In the genomic region with DNA sequence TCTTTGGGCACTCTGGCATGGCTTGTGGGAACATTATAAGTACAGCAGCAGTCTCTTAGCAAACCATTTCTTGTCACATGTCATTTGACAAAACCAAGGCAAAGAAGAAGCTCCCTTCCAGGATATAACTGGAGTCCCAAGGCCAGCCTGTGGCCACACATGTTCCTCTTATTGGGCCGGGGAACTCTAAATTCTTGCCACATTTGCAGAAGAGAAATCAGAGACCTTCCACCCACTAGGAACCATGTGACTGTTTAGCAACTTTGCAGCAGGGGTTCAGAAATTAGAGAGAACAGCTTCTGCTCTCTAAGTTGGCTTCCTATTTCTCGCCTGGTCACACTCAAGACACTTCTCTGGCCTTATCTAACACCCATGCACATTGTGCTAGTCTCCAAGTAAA, we compare ENCODE assay signal across 12 cellular contexts. TPM values are rescaled to one million over a fixed set of nuclear protein-coding genes. Genes with fewer than 3 reads are reported as not detected.
DNase-seq lines count a peak whose midpoint lies in the region; ATAC-seq and TF ChIP-seq lines count a peak whose summit lies in the region.
"Had no signal": no experiment of that assay in that cellular context is flagged by ENCODE, and none has a peak within 500 bp of the region (broad histone marks: within the 10 kb centered on the region; RNA-seq: fewer than 3 reads in every experiment).

No MANE protein-coding gene starts in this region.

- H3K27me3 Mint-ChIP-seq in immature natural killer cell (ENCODE audit: low read depth in 3 of 3) = peaks cover 2 to 4% (median 3%) of the 10 kb centered on the region in 3 donors

- no peaks in the 10 kb centered on the region for H3K4me1 Mint-ChIP-seq in immature natural killer cell
- H3K4me1 Mint-ChIP-seq: neural crest cell had no signal

- no peak overlapping the region for H3K4me3 Mint-ChIP-seq in immature natural killer cell
- H3K4me3 Mint-ChIP-seq: neural crest cell had no signal

- DNase-seq in KBM-7 (peak; percentile 89), left cardiac atrium (no peak), substantia nigra (lab: John Stamatoyannopoulos, UW) (peak in 25 of 49 donors; percentile 1 to 66 (median 18)), immature natural killer cell (no peak), DMS 273 treated with DMSO at 0.1 percent for 48 hours (lab: John Stamatoyannopoulos, UW) (no peak), GOT3 (lab: John Stamatoyannopoulos, UW) (no peak)
- DNase-seq: EL, T-helper 1 cell had no signal

- H3K36me3 Mint-ChIP-seq in immature natural killer cell = no peaks in the 10 kb centered on the region

- in situ Hi-C loops in KBM-7 (cut with MboI; ENCODE audit: low pct_unique_long_range_greater_than_20kb, low sequenced_read_pairs) = no loop called here

- TF ChIP-seq POLR2A in GM18505 (IDR thresholded peaks at IDR 0.05; ENCODE audit: borderline replicate concordance, extremely low read depth, insufficient read depth, insufficient read length) = no peak

- intact Hi-C loops in left cardiac atrium (cut with DNase I) = loop anchor here in 1 of 2 donors (10.0 kb wide), 1 partner anchor 358 kb away; no protein-coding TSS in a partner anchor

- no peak overlapping the region for H3K27ac Mint-ChIP-seq in immature natural killer cell

- ATAC-seq in GM21529 (IDR thresholded peaks at IDR 0.05; ENCODE audit: unreplicated experiment) (peak; percentile 83), left cardiac atrium (peak; percentile 75 to 86), GM18505 (IDR thresholded peaks at IDR 0.05; ENCODE audit: unreplicated experiment) (no peak)

- H3K27ac ChIP-seq in substantia nigra (ENCODE audit: low read depth, low read length, poor library complexity, severe bottlenecking) = no peak overlapping the region

- H3K9me3 Mint-ChIP-seq in immature natural killer cell = peaks cover 0 to 4% (median 0%) of the 10 kb centered on the region in 6 donors

RNA-seq across cellular contexts. Expression of a gene that starts 20.4 kb away (rescaled TPM):
- total RNA-seq in left cardiac atrium = not detected
- polyA plus RNA-seq in immature natural killer cell = not detected
- total RNA-seq: fibroblast of villous mesenchyme, neural crest cell had no signal

RNA-seq across cellular contexts. Expression of a gene that starts 26.0 kb away (rescaled TPM):
- total RNA-seq in left cardiac atrium = not detected
- polyA plus RNA-seq in immature natural killer cell = not detected
- total RNA-seq: fibroblast of villous mesenchyme, neural crest cell had no signal

RNA-seq across cellular contexts. Expression of a gene that starts 37.6 kb away (rescaled TPM):
- under 1 TPM; 0.32 to 0.55 TPM for total RNA-seq in left cardiac atrium
- polyA plus RNA-seq in immature natural killer cell = 1 to 10 TPM in 1 of 3 donors, under 1 TPM in 1, not detected in 1; 0.26 to 2.2 TPM
- total RNA-seq: fibroblast of villous mesenchyme had no signal

Comparison
In these comparisons a context has a peak if more than half of its experiments do, and no peak if none do; other contexts are left out.
1. DNase-seq: peak in KBM-7 (single experiment) and substantia nigra (25 of 49); none in left cardiac atrium (single experiment), immature natural killer cell (0 of 3), DMS 273 treated with DMSO at 0.1 percent for 48 hours (single experiment) and GOT3 (single experiment).